Comparison of ENCODE assay signal across 10 cellular contexts in genomic region chr13:51502206-51502651, GRCh38. TPM values are rescaled to one million over a fixed set of nuclear protein-coding genes. Genes with fewer than 3 reads are reported as not detected.
A peak's percentile ranks its signal among the peaks of the same experiment; 100 is the strongest.
DNase-seq lines count a peak whose midpoint lies in the region; ATAC-seq, FAIRE-seq and TF ChIP-seq lines count a peak whose summit lies in the region.
"Had no signal": no experiment of that assay in that cellular context is flagged by ENCODE, and none has a peak within 500 bp of the region (broad histone marks: within the 10 kb centered on the region; RNA-seq: fewer than 3 reads in every experiment).

No MANE protein-coding gene starts in this region.

- no peaks in the 10 kb centered on the region for H4K20me1 ChIP-seq in GM12878 (ENCODE audit: control insufficient read depth, insufficient read depth)

- H3K4me2 ChIP-seq in GM12878 (ENCODE audit: control insufficient read depth, insufficient read depth): no peak overlapping the region

- no peaks in the 10 kb centered on the region for H3K79me2 ChIP-seq in GM12878 (ENCODE audit: control insufficient read depth, insufficient read depth, low read length)

- SMC1A ChIA-PET in GM12878 (lab: Charles Lee; ENCODE audit: uncharacterized antibody, unreplicated experiment): interaction anchor here (0.7 to 1.3 kb wide), 5 partner anchors 55 to 298 kb away, joined by 3 read pairs; no protein-coding TSS in a partner anchor

- no TSS peak for BruUV-seq in GM12878 (replicated peaks; lab: Mats Ljungman, UMichigan)

- ATAC-seq in GM19455 (IDR thresholded peaks at IDR 0.05; ENCODE audit: unreplicated experiment) (peak; percentile 89), HG03135 (IDR thresholded peaks at IDR 0.05; ENCODE audit: unreplicated experiment) (peak; percentile 92), GM12878 (peak; percentile 96)
- ATAC-seq: Panc1 had no signal

- in situ Hi-C loops in GM12878 (cut with MboI): no loop called here
- in situ Hi-C loops in transverse colon (cut with MboI; ENCODE audit: low pct_ligation_motif_present in 1 of 4, low pct_unique_long_range_greater_than_20kb in 1 of 4, low sequenced_read_pairs in 3 of 4): no loop called here

- DNase-seq in GM12864 (ENCODE audit: low read depth) (peak; percentile 30), GM12878 (ENCODE audit: low read depth, low spot score) (peak; percentile 65), HUDEP-2 (lab: John Stamatoyannopoulos, UW; ENCODE audit: unreplicated experiment in 76 of 76) (no peak), left ventricle myocardium inferior (no peak), NCI-H1436 (lab: John Stamatoyannopoulos, UW) (no peak), transverse colon (no peak)

- POLR2A ChIA-PET in GM12878 (lab: Charles Lee): interaction anchor here (0.5 to 1.0 kb wide), 3 partner anchors 48 to 145 kb away, joined by 3 to 7 read pairs (median 5); no protein-coding TSS in a partner anchor

- no peak overlapping the region for H3K27ac ChIP-seq in GM12878 (ENCODE audit: control insufficient read depth, insufficient read depth)
- no peak overlapping the region for H3K27ac ChIP-seq in left ventricle myocardium inferior (replicated peaks)
- H3K27ac ChIP-seq in transverse colon: no peak overlapping the region

- H3K4me3 ChIP-seq in GM12864 (ENCODE audit: low read depth, low read length) (no peak overlapping the region), GM12878 (0 out of 2 replicates have a peak overlapping the region, but pooled peaks have one; percentile 3), left ventricle myocardium inferior (no peak overlapping the region), transverse colon (no peak overlapping the region)

- H3K9me3 ChIP-seq in GM12878 (replicated peaks; ENCODE audit: control insufficient read depth, insufficient read depth, low read length) (no peaks in the 10 kb centered on the region), left ventricle myocardium inferior (replicated peaks) (no peaks in the 10 kb centered on the region), transverse colon (no peaks in the 10 kb centered on the region)

- FAIRE-seq in GM12878 (lab: Jason Lieb, UNC): peak; percentile 49
- FAIRE-seq: endometrium had no signal

- intact Hi-C loops in GM12878 (cut with micrococcal nuclease; ENCODE audit: unreplicated experiment) (loop anchor here (2.0 to 5.0 kb wide), 2 partner anchors 83 to 210 kb away; partner anchors contain the start of gene WDFY2), left ventricle myocardium inferior (cut with micrococcal nuclease) (no loop called here), transverse colon (cut with DNase I; ENCODE audit: low total_unique reads) (no loop called here)

- peak overlapping the region; percentile 5; the same call in 1 of the 2 replicates for H2AFZ ChIP-seq in GM12878 (ENCODE audit: control insufficient read depth, low read depth, low read length)

- no peak overlapping the region for H3K9ac ChIP-seq in GM12878 (ENCODE audit: control insufficient read depth, insufficient read depth, low read length)

- CTCF ChIA-PET in GM12878 (lab: Yijun Ruan, JAX): interaction anchor here (0.7 to 1.2 kb wide), 2 partner anchors 22 to 295 kb away, joined by 3 to 4 read pairs; no protein-coding TSS in a partner anchor

- RAD21 ChIA-PET in GM12878 (lab: Charles Lee; ENCODE audit: unreplicated experiment): interaction anchor here (1.0 to 1.2 kb wide), 2 partner anchors 48 to 50 kb away, joined by 3 to 4 read pairs; no protein-coding TSS in a partner anchor

- no peak for TF ChIP-seq RAD21 in GM12878 (IDR thresholded peaks at IDR 0.05; ENCODE audit: insufficient read depth, low read depth, low read length)

- H3K4me1 ChIP-seq in GM12878 (ENCODE audit: control insufficient read depth, insufficient read depth, low read length) (peaks cover 9% of the 10 kb centered on the region), left ventricle myocardium inferior (no peaks in the 10 kb centered on the region), transverse colon (no peaks in the 10 kb centered on the region)

- TF ChIP-seq POLR2A in GM12878 (IDR thresholded peaks at IDR 0.05; ENCODE audit: low read depth, low read length) (no peak), transverse colon (IDR thresholded peaks at IDR 0.05) (no peak)

- H3K27me3 ChIP-seq in GM12878 (replicated peaks in 1 of 2; ENCODE audit: control insufficient read depth in 2 of 2, insufficient read depth in 2 of 2, low read length in 1 of 2): no peaks in the 10 kb centered on the region
- no peaks in the 10 kb centered on the region for H3K27me3 ChIP-seq in left ventricle myocardium inferior (ENCODE audit: low read depth)
- no peaks in the 10 kb centered on the region for H3K27me3 ChIP-seq in transverse colon

- no peaks in the 10 kb centered on the region for H3K36me3 ChIP-seq in GM12878 (ENCODE audit: control insufficient read depth in 2 of 2, insufficient read depth in 2 of 2, low read length in 1 of 2)
- H3K36me3 ChIP-seq in left ventricle myocardium inferior: no peaks in the 10 kb centered on the region
- no peaks in the 10 kb centered on the region for H3K36me3 ChIP-seq in transverse colon

- TF ChIP-seq EP300 in GM12878 (IDR thresholded peaks at IDR 0.05; ENCODE audit: borderline replicate concordance in 1 of 2, control insufficient read depth in 1 of 2, low read depth in 2 of 2, low read length in 2 of 2) (peak; percentile 72 to 78; a peak in 2 of 4 replicates), transverse colon (IDR thresholded peaks at IDR 0.05; ENCODE audit: low read depth) (no peak)

- no peak for TF ChIP-seq CTCF in GM12864 (IDR thresholded peaks at IDR 0.05; ENCODE audit: low read depth, low read length, missing control alignments)
- TF ChIP-seq CTCF in GM12878 (IDR thresholded peaks at IDR 0.05 in 2 of 3, conservative IDR thresholded peaks at IDR 0.05 in 1 of 3; ENCODE audit: control insufficient read depth in 2 of 3, extremely low read depth in 1 of 3, insufficient read depth in 1 of 3, low read depth in 3 of 3, low read length in 3 of 3): no peak
- TF ChIP-seq CTCF in left ventricle myocardium inferior (IDR thresholded peaks at IDR 0.05; ENCODE audit: borderline replicate concordance): no peak
- TF ChIP-seq CTCF in transverse colon (IDR thresholded peaks at IDR 0.05): no peak

TF ChIP-seq in GM12878, 131 proteins besides CTCF, POLR2A, EP300 and RAD21 (continues in another document):
- TF ChIP-seq STAT3 (IDR thresholded peaks at IDR 0.05; ENCODE audit: low read depth, low read length) (peak; percentile 74; the same call in 1 of the 2 replicates), FOS (IDR thresholded peaks at IDR 0.05; ENCODE audit: borderline replicate concordance, extremely low read depth, insufficient read length) (no peak), CBX3 (IDR thresholded peaks at IDR 0.05; ENCODE audit: borderline replicate concordance, low read depth) (no peak), PML (IDR thresholded peaks at IDR 0.05; ENCODE audit: low read length) (peak; percentile 58; the same call in 1 of the 2 replicates), ETV6 (conservative IDR thresholded peaks at IDR 0.05 in 1 of 2, IDR thresholded peaks at IDR 0.05 in 1 of 2; ENCODE audit: borderline replicate concordance in 1 of 2, low read depth in 1 of 2) (peak in 1 of 2 experiments; percentile 95; a peak in 2 of 4 replicates), MTA2 (IDR thresholded peaks at IDR 0.05; ENCODE audit: low read depth) (peak; percentile 64), ZBED1 (IDR thresholded peaks at IDR 0.05; ENCODE audit: borderline replicate concordance) (peak; percentile 85; the same call in 1 of the 2 replicates), ASH2L (IDR thresholded peaks at IDR 0.05; ENCODE audit: borderline replicate concordance, low read depth) (no peak), ZNF384 (IDR thresholded peaks at IDR 0.05; ENCODE audit: borderline replicate concordance, low read depth, low read length) (no peak), IRF4 (IDR thresholded peaks at IDR 0.05; ENCODE audit: low read depth, low read length) (peak; percentile 97), NFIC (IDR thresholded peaks at IDR 0.05; ENCODE audit: low read depth, low read length) (peak; percentile 97), TBL1XR1 (IDR thresholded peaks at IDR 0.05; ENCODE audit: low read depth, low read length) (0 out of 2 replicates have a peak, but pooled peaks have one; percentile 66), CREM (IDR thresholded peaks at IDR 0.05; ENCODE audit: low read depth) (peak; percentile 91), RUNX3 (IDR thresholded peaks at IDR 0.05; ENCODE audit: low read length) (peak; percentile 87)
- TF ChIP-seq, protein P1, sequence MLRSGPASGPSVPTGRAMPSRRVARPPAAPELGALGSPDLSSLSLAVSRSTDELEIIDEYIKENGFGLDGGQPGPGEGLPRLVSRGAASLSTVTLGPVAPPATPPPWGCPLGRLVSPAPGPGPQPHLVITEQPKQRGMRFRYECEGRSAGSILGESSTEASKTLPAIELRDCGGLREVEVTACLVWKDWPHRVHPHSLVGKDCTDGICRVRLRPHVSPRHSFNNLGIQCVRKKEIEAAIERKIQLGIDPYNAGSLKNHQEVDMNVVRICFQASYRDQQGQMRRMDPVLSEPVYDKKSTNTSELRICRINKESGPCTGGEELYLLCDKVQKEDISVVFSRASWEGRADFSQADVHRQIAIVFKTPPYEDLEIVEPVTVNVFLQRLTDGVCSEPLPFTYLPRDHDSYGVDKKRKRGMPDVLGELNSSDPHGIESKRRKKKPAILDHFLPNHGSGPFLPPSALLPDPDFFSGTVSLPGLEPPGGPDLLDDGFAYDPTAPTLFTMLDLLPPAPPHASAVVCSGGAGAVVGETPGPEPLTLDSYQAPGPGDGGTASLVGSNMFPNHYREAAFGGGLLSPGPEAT (IDR thresholded peaks at IDR 0.05; ENCODE audit: low read depth): peak; percentile 65; the same call in 1 of the 2 replicates

RNA-seq across cellular contexts. Expression of gene INTS6, which starts 49.4 kb away (rescaled TPM):
- total RNA-seq in GM12878 (2013; cell fraction: nucleolus; rRNA removed): 142 and 145 TPM in 2 replicates
- total RNA-seq in GM12878 (2014; rRNA removed) (37.8 and 44.4 TPM in 2 replicates), GM12878 (2014; rRNA removed; fragmentation: Illumina TruSeq; extraction: Trizol) (57.7 and 59.3 TPM in 2 replicates), GM12878 (2021) (45.4 and 45.7 TPM in 2 replicates), left ventricle myocardium inferior (23.1 TPM), transverse colon (10 to 100 TPM; 15.3 to 37.0 (median 25.2) TPM)
- polyA plus RNA-seq in GM12878 (2011; ENCODE audit: low read depth): 8.1 TPM
- polyA plus RNA-seq in GM12878 (2011; rRNA removed) (34.1 and 46.8 TPM in 2 replicates), GM12878 (2014; fragmentation: Illumina TruSeq; extraction: Trizol) (38.6 and 48.2 TPM in 2 replicates), GM12878 (2014; fragmentation: Nextera tagmentation; extraction: Ambion mirVana) (10 to 100 TPM in 1 of 2 experiments, 1 to 10 TPM in 1; 7.2 to 10.4 TPM), GM12878 (2014; rRNA removed) (22.1 and 27.6 TPM in 2 replicates), GM12878 (2016; fragmentation: Nextera tagmentation; extraction: Ambion mirVana) (10 to 100 TPM; 18.9 to 20.3 TPM)
- polyA plus RNA-seq in GM12878 (2011; cell fraction: cytosol; rRNA removed): 12.9 and 14.5 TPM in 2 replicates
- polyA plus RNA-seq in GM12878 (2011; cell fraction: nucleus; rRNA removed): 24.4 and 27.8 TPM in 2 replicates
- polyA plus RNA-seq in GM12878 (2012): 12.7 and 19.8 TPM in 2 replicates
- polyA minus RNA-seq in GM12878 (2011; rRNA and poly(A)+ RNA removed): 74.9 and 118 TPM in 2 replicates
- polyA minus RNA-seq in GM12878 (2011; cell fraction: cytosol; rRNA and poly(A)+ RNA removed): 21.0 and 25.7 TPM in 2 replicates
- polyA minus RNA-seq in GM12878 (2011; cell fraction: nucleus; rRNA and poly(A)+ RNA removed): 66.0 and 100 TPM in 2 replicates

Comparison
In these comparisons a context has a peak if more than half of its experiments do, and no peak if none do; other contexts are left out.
1. DNase-seq: peak in GM12864 (single experiment) and GM12878 (single experiment); none in HUDEP-2 (0 of 76), left ventricle myocardium inferior (single experiment), NCI-H1436 (single experiment) and transverse colon (single experiment).
2. Peak in every context shown above with its lines, with median percentiles within 50 percentile points of each other: ATAC-seq.